Comparison of ENCODE assay signal across 15 cellular contexts in the genomic region with DNA sequence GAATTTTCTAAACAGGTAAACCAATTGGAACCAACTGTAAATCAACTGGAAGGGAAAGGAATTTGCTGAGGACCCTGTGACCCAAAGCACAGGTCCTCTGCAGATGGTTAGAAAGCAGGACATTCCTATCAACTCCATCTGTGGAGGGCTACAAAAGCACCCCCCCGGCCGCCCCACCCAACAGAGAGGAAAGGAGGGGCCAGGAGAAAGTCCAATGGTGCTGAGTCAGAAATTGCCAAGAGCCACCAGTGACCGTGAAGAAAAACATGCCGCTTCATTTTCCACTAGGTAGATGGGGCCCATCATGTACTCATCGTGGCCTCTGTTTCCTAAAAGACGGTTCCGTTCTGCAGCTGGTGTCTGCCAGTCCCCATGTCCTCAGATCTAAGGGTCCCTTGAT.
DNase-seq lines count a peak whose midpoint lies in the region; ATAC-seq, FAIRE-seq and TF ChIP-seq lines count a peak whose summit lies in the region.
"Had no signal": no experiment of that assay in that cellular context is flagged by ENCODE, and none has a peak within 500 bp of the region (broad histone marks: within the 10 kb centered on the region; RNA-seq: fewer than 3 reads in every experiment).

No MANE protein-coding gene starts in this region.

- no peak for ATAC-seq in Right ventricle myocardium inferior
- no peak for ATAC-seq in activated CD8-positive, alpha-beta T cell treated with anti-CD3 and anti-CD28 coated beads, Interleukin-2, amount 10 ng/mL, durations not matched to agents 7 days and 5 days
- ATAC-seq in GM18505 (IDR thresholded peaks at IDR 0.05; ENCODE audit: unreplicated experiment), result no peak

- peaks cover 34% of the 10 kb centered on the region for H3K79me2 ChIP-seq in mesendoderm (ENCODE audit: control insufficient read depth, insufficient read depth, low read length)
- peaks cover 52% of the 10 kb centered on the region for H3K79me2 ChIP-seq in SK-N-SH (ENCODE audit: insufficient read depth)

- H3K9me3 ChIP-seq in left ventricle myocardium inferior (replicated peaks), result no peaks in the 10 kb centered on the region
- no peaks in the 10 kb centered on the region for H3K9me3 ChIP-seq in vagina
- H3K9me3 ChIP-seq in SK-N-SH, result no peaks in the 10 kb centered on the region
- H3K9me3 ChIP-seq: HAP-1 had no signal

- H3K27me3 Mint-ChIP-seq in activated CD8-positive, alpha-beta T cell treated with anti-CD3 and anti-CD28 coated beads, Interleukin-2, amount 10 ng/mL, durations not matched to agents 7 days and 5 days (ENCODE audit: low read depth), result no peaks in the 10 kb centered on the region

- intact Hi-C loops in left ventricle myocardium inferior (cut with micrococcal nuclease), result loop anchor here (10.0 kb wide), 1 partner anchor 61 kb away; no protein-coding TSS in a partner anchor
- intact Hi-C loops in Right ventricle myocardium inferior (cut with DNase I), result loop anchor here (5.0 kb wide), 1 partner anchor 34 kb away; no protein-coding TSS in a partner anchor
- intact Hi-C loops in vagina (cut with DNase I), result no loop called here

- H2BK15ac ChIP-seq in mesendoderm (replicated peaks; ENCODE audit: low read depth), result no peak overlapping the region

- H3K4ac ChIP-seq in mesendoderm (ENCODE audit: low read depth, low read length), result peak overlapping the region; percentile 1

- H3K27me3 ChIP-seq in left ventricle myocardium inferior (ENCODE audit: low read depth) (no peaks in the 10 kb centered on the region), mesendoderm (ENCODE audit: insufficient read depth, low read length, poor library complexity) (no peaks in the 10 kb centered on the region), vagina (no peaks in the 10 kb centered on the region), SK-N-SH (ENCODE audit: insufficient read depth) (no peaks in the 10 kb centered on the region)
- H3K27me3 ChIP-seq: cardiac muscle cell had no signal

- CTCF ChIA-PET in activated CD8-positive, alpha-beta T cell treated with anti-CD3 and anti-CD28 coated beads, Interleukin-2, amount 10 ng/mL, durations not matched to agents 7 days and 5 days (lab: Charles Lee), result interaction anchor here (11.4 kb wide), 1 partner anchor 68 kb away, joined by 100 read pairs; a partner anchor contains a TSS
- CTCF ChIA-PET in SK-N-SH (lab: Yijun Ruan, JAX), result no interaction called here

- TF ChIP-seq EP300 in SK-N-SH (IDR thresholded peaks at IDR 0.05; ENCODE audit: borderline replicate concordance in 1 of 2, low read depth in 1 of 2, low read length in 1 of 2), result no peak

- H2BK120ac ChIP-seq in mesendoderm (ENCODE audit: low read depth, low read length), result no peak overlapping the region

- no peak overlapping the region for H2BK5ac ChIP-seq in mesendoderm (ENCODE audit: low read length)

- H3K4me1 ChIP-seq in left ventricle myocardium inferior (peaks cover 100% of the 10 kb centered on the region), mesendoderm (ENCODE audit: control insufficient read depth, low read depth, low read length) (peaks cover 40% of the 10 kb centered on the region), vagina (peaks cover 100% of the 10 kb centered on the region), SK-N-SH (ENCODE audit: control insufficient read depth in 1 of 2, insufficient read depth in 2 of 2, low read depth in 1 of 2, low read length in 1 of 2) (peaks cover 37 to 47% of the 10 kb centered on the region in 2 experiments)

- H3K36me3 ChIP-seq in left ventricle myocardium inferior (no peaks in the 10 kb centered on the region), mesendoderm (ENCODE audit: control insufficient read depth, insufficient read depth, low read length) (no peaks in the 10 kb centered on the region), vagina (no peaks in the 10 kb centered on the region), SK-N-SH (replicated peaks in 1 of 2; ENCODE audit: control insufficient read depth in 1 of 2, insufficient read depth in 2 of 2, low read length in 1 of 2) (no peaks in the 10 kb centered on the region)
- H3K36me3 ChIP-seq: cardiac muscle cell, HAP-1 had no signal

- H3K18ac ChIP-seq in mesendoderm (ENCODE audit: low read length), result no peak overlapping the region

- no peak overlapping the region for H2AK5ac ChIP-seq in mesendoderm (ENCODE audit: low read length)

- no CpG with 5 or more reads among the region's 7 CpGs for WGBS in mesendoderm (ENCODE audit: extremely low coverage, insufficient coverage, low lambda C conversion rate)
- WGBS in SK-N-SH (ENCODE audit: low lambda C conversion rate), result 94% methylated on average over 7 of the region's 7 CpGs

- no peak overlapping the region for H2AFZ ChIP-seq in SK-N-SH (ENCODE audit: low read depth)

- no peak for TF ChIP-seq RAD21 in SK-N-SH (IDR thresholded peaks at IDR 0.05; ENCODE audit: low read length)

- FAIRE-seq in GM19239 (lab: Jason Lieb, UNC), result no peak

- H3K9me2 ChIP-seq in SK-N-SH, result no peaks in the 10 kb centered on the region

- no peak overlapping the region for H3K4me3 Mint-ChIP-seq in activated CD8-positive, alpha-beta T cell treated with anti-CD3 and anti-CD28 coated beads, Interleukin-2, amount 10 ng/mL, durations not matched to agents 7 days and 5 days
- H3K4me3 Mint-ChIP-seq: activated naive CD4-positive, alpha-beta T cell treated with anti-CD3 and anti-CD28 coated beads for 36 hours had no signal

- no peak for TF ChIP-seq CTCF in left ventricle myocardium inferior (IDR thresholded peaks at IDR 0.05; ENCODE audit: borderline replicate concordance)
- no peak for TF ChIP-seq CTCF in vagina (IDR thresholded peaks at IDR 0.05)
- TF ChIP-seq CTCF in SK-N-SH (IDR thresholded peaks at IDR 0.05), result no peak

- H3K27ac ChIP-seq in left ventricle myocardium inferior (replicated peaks) (peak overlapping the region; percentile 86), mesendoderm (ENCODE audit: low read depth, low read length) (peak overlapping the region; percentile 17), vagina (peak overlapping the region; percentile 96), SK-N-SH (ENCODE audit: low read depth in 2 of 2, low read length in 1 of 2) (no peak overlapping the region)
- H3K27ac ChIP-seq: cardiac muscle cell had no signal

- H3K79me1 ChIP-seq in mesendoderm (ENCODE audit: low read length), result peaks cover 26% of the 10 kb centered on the region

- no peak for TF ChIP-seq POLR2A in vagina (IDR thresholded peaks at IDR 0.05)
- no peak for TF ChIP-seq POLR2A in GM18505 (IDR thresholded peaks at IDR 0.05; ENCODE audit: borderline replicate concordance, extremely low read depth, insufficient read depth, insufficient read length)

- peak overlapping the region; percentile 32 for H3K27ac Mint-ChIP-seq in activated CD8-positive, alpha-beta T cell treated with anti-CD3 and anti-CD28 coated beads, Interleukin-2, amount 10 ng/mL, durations not matched to agents 7 days and 5 days
- H3K27ac Mint-ChIP-seq: activated naive CD4-positive, alpha-beta T cell treated with anti-CD3 and anti-CD28 coated beads for 36 hours had no signal

- H3K56ac ChIP-seq in mesendoderm (ENCODE audit: low read length), result no peak overlapping the region

- H3K4me1 Mint-ChIP-seq in activated CD8-positive, alpha-beta T cell treated with anti-CD3 and anti-CD28 coated beads, Interleukin-2, amount 10 ng/mL, durations not matched to agents 7 days and 5 days (ENCODE audit: low read depth), result peaks cover 89% of the 10 kb centered on the region

- peaks cover 19% of the 10 kb centered on the region for H3K36me3 Mint-ChIP-seq in activated CD8-positive, alpha-beta T cell treated with anti-CD3 and anti-CD28 coated beads, Interleukin-2, amount 10 ng/mL, durations not matched to agents 7 days and 5 days (ENCODE audit: low read depth)

- no peak overlapping the region for H4K8ac ChIP-seq in mesendoderm (ENCODE audit: low read depth, low read length)

- H3K4me2 ChIP-seq in mesendoderm (ENCODE audit: low read length), result no peak overlapping the region
- no peak overlapping the region for H3K4me2 ChIP-seq in SK-N-SH

- DNase-seq in left ventricle myocardium inferior, result no peak
- DNase-seq in Right ventricle myocardium inferior (ENCODE audit: missing footprints), result no peak
- DNase-seq in activated CD8-positive, alpha-beta T cell treated with anti-CD3 and anti-CD28 coated beads, Interleukin-2, amount 10 ng/mL, durations not matched to agents 7 days and 5 days, result no peak
- DNase-seq in mesendoderm, result no peak
- DNase-seq in vagina (ENCODE audit: extremely low spot score in 2 of 2), result no peak
- no peak for DNase-seq in GM19239 (ENCODE audit: insufficient read length, low spot score)
- DNase-seq in SK-N-SH, result no peak
- DNase-seq: activated CD4-positive, alpha-beta T cell treated with anti-CD3 and anti-CD28 coated beads for 1 hour; activated naive CD4-positive, alpha-beta T cell treated with anti-CD3 and anti-CD28 coated beads for 36 hours; mammary epithelial cell; NK-92 treated with Interleukin-12 subunit alpha and Interleukin-12 subunit beta, amount 100 ng/mL, for 24 hours; SW 1271 had no signal

- H4K5ac ChIP-seq in mesendoderm (ENCODE audit: low read length), result no peak overlapping the region

- peaks cover 74% of the 10 kb centered on the region for H4K20me1 ChIP-seq in SK-N-SH (ENCODE audit: insufficient read depth)

- no peaks in the 10 kb centered on the region for H3K9me3 Mint-ChIP-seq in activated CD8-positive, alpha-beta T cell treated with anti-CD3 and anti-CD28 coated beads, Interleukin-2, amount 10 ng/mL, durations not matched to agents 7 days and 5 days (ENCODE audit: insufficient read depth)
- H3K9me3 Mint-ChIP-seq: activated naive CD4-positive, alpha-beta T cell treated with anti-CD3 and anti-CD28 coated beads for 36 hours had no signal

- peak overlapping the region; percentile 11 for H3K23ac ChIP-seq in mesendoderm (ENCODE audit: low read length)

- H3K9ac ChIP-seq in mesendoderm (ENCODE audit: low read length), result no peak overlapping the region
- no peak overlapping the region for H3K9ac ChIP-seq in SK-N-SH

- peaks cover 19% of the 10 kb centered on the region for H3F3A ChIP-seq in SK-N-SH (replicated peaks; ENCODE audit: insufficient read depth)

- POLR2A ChIA-PET in activated CD8-positive, alpha-beta T cell treated with anti-CD3 and anti-CD28 coated beads, Interleukin-2, amount 10 ng/mL, durations not matched to agents 7 days and 5 days (lab: Charles Lee), result interaction anchor here (0.7 kb wide), 1 partner anchor 300 kb away, joined by 4 read pairs; no protein-coding TSS in a partner anchor
- POLR2A ChIA-PET in SK-N-SH (lab: Yijun Ruan, JAX), result no interaction called here

- H3K4me3 ChIP-seq in left ventricle myocardium inferior (no peak overlapping the region), mesendoderm (ENCODE audit: low read length) (no peak overlapping the region), vagina (no peak overlapping the region), SK-N-SH (ENCODE audit: low read depth in 2 of 2, low read length in 1 of 2) (no peak overlapping the region)
- H3K4me3 ChIP-seq: cardiac muscle cell, HAP-1 had no signal

TF ChIP-seq in SK-N-SH, 30 proteins besides CTCF, POLR2A, EP300 and RAD21 (continues in another document):
- TF ChIP-seq NFIC (IDR thresholded peaks at IDR 0.05; ENCODE audit: borderline replicate concordance), result no peak
- TF ChIP-seq RXRA (IDR thresholded peaks at IDR 0.05; ENCODE audit: borderline replicate concordance, low read depth), result no peak

Comparison
In these comparisons a context has a peak if more than half of its experiments do, and no peak if none do; other contexts are left out.
1. H3K27ac ChIP-seq: peak in left ventricle myocardium inferior (single experiment), mesendoderm (single experiment) and vagina (single experiment); none in SK-N-SH (0 of 2).